17 cellular contexts compared by ENCODE assay signal in the genomic region with DNA sequence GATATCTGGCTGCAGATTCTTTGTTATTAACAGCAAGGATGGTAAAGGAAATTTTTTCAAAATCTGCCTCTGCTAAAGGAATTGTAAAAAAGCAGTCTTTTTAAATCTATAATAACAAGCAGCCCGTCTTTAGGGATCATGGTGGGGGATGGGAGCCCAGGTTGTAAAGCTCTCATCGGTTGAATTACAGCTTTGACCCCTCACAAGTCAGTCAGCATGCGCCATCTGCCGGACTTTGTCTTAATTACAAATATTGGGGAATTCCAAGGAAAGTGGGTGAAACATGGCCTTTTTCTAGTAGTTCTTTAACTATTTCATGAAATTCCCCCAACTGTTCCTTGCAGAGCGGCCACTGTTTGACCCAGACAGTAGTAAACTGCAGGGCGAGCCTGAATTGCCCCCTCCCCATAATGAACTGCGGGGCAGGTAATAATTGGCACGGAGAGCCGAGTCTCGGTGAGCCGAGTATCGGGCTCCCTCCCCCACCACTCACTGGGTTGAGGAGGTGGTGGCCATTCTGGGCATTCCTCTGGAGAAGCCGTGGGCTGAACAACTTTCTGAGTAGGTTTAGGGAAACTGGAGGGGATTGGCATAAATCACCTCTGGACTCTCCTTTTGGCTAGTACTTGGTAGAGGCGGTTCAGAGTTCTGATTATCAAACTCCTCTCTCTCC. TPM values are rescaled to one million over a fixed set of nuclear protein-coding genes. Genes with fewer than 3 reads are reported as not detected.
DNase-seq lines count a peak whose midpoint lies in the region; ATAC-seq and TF ChIP-seq lines count a peak whose summit lies in the region.
"Had no signal": no experiment of that assay in that cellular context is flagged by ENCODE, and none has a peak within 500 bp of the region (broad histone marks: within the 10 kb centered on the region; RNA-seq: fewer than 3 reads in every experiment).

No MANE protein-coding gene starts in this region.

- H3K27me3 ChIP-seq in OCI-LY3 (ENCODE audit: low read depth, low read length) (no peaks in the 10 kb centered on the region), prostate gland (replicated peaks; ENCODE audit: insufficient read depth) (no peaks in the 10 kb centered on the region), adrenal gland (no peaks in the 10 kb centered on the region), upper lobe of right lung (no peaks in the 10 kb centered on the region)
- no peaks in the 10 kb centered on the region for H3K27me3 ChIP-seq in naive thymus-derived CD4-positive, alpha-beta T cell (ENCODE audit: control insufficient read depth in 2 of 2, insufficient read depth in 2 of 2, low read length in 2 of 2)
- H3K27me3 ChIP-seq: colonic mucosa had no signal

- peaks cover 2 to 62% (median 49%) of the 10 kb centered on the region in 5 donors for H3K36me3 Mint-ChIP-seq in naive thymus-derived CD4-positive, alpha-beta T cell

- no peak overlapping the region for H3K4me3 Mint-ChIP-seq in naive thymus-derived CD4-positive, alpha-beta T cell

- ATAC-seq in naive thymus-derived CD4-positive, alpha-beta T cell, result no peak
- ATAC-seq in upper lobe of right lung, result no peak

- H3K4me1 ChIP-seq in OCI-LY3 (ENCODE audit: low read length), result no peaks in the 10 kb centered on the region
- H3K4me1 ChIP-seq in naive thymus-derived CD4-positive, alpha-beta T cell (ENCODE audit: control insufficient read depth in 2 of 2, insufficient read depth in 2 of 2, low read length in 2 of 2), result no peaks in the 10 kb centered on the region
- no peaks in the 10 kb centered on the region for H3K4me1 ChIP-seq in prostate gland (replicated peaks)
- no peaks in the 10 kb centered on the region for H3K4me1 ChIP-seq in adrenal gland (replicated peaks in 1 of 2)
- H3K4me1 ChIP-seq in upper lobe of right lung, result no peaks in the 10 kb centered on the region
- H3K4me1 ChIP-seq: colonic mucosa had no signal

- no peaks in the 10 kb centered on the region for H4K20me1 ChIP-seq in OCI-LY3 (ENCODE audit: insufficient read depth, low read length)

- TF ChIP-seq POLR2A in prostate gland (IDR thresholded peaks at IDR 0.05), result no peak
- TF ChIP-seq POLR2A in adrenal gland (IDR thresholded peaks at IDR 0.05), result no peak

- CTCF ChIA-PET in naive thymus-derived CD4-positive, alpha-beta T cell (lab: Charles Lee), result no interaction called here

- H3K36me3 ChIP-seq in OCI-LY3 (replicated peaks; ENCODE audit: low read depth, low read length) (no peaks in the 10 kb centered on the region), prostate gland (no peaks in the 10 kb centered on the region), adrenal gland (replicated peaks in 1 of 2) (no peaks in the 10 kb centered on the region), upper lobe of right lung (no peaks in the 10 kb centered on the region)
- peaks cover 0 to 4% (median 0%) of the 10 kb centered on the region in 3 experiments for H3K36me3 ChIP-seq in naive thymus-derived CD4-positive, alpha-beta T cell (ENCODE audit: control insufficient read depth in 2 of 3, insufficient read depth in 3 of 3, low read length in 3 of 3)
- H3K36me3 ChIP-seq: colonic mucosa had no signal

- H3K9ac ChIP-seq in OCI-LY3 (ENCODE audit: low read length), result no peak overlapping the region

- no peak overlapping the region for H3K4me2 ChIP-seq in OCI-LY3 (ENCODE audit: low read length)

- H3K9me3 ChIP-seq in OCI-LY3 (ENCODE audit: insufficient read depth, low read length) (peaks cover 28% of the 10 kb centered on the region), prostate gland (no peaks in the 10 kb centered on the region), adrenal gland (replicated peaks in 1 of 3) (peaks cover 0 to 48% (median 22%) of the 10 kb centered on the region in 3 donors), upper lobe of right lung (peaks cover 79% of the 10 kb centered on the region)
- H3K9me3 ChIP-seq in naive thymus-derived CD4-positive, alpha-beta T cell (ENCODE audit: control insufficient read depth in 2 of 3, low read length in 3 of 3), result peaks cover 0 to 92% (median 11%) of the 10 kb centered on the region in 3 experiments
- H3K9me3 ChIP-seq: colonic mucosa had no signal

- H3K79me2 ChIP-seq in OCI-LY3 (ENCODE audit: low read length), result no peaks in the 10 kb centered on the region

- no peak overlapping the region for H2AFZ ChIP-seq in OCI-LY3 (ENCODE audit: low read depth, low read length)

- no peaks in the 10 kb centered on the region for H3K27me3 Mint-ChIP-seq in naive thymus-derived CD4-positive, alpha-beta T cell
- H3K27me3 Mint-ChIP-seq: CD4-positive, alpha-beta memory T cell had no signal

- 85% methylated on average over 14 of the region's 14 CpGs for WGBS in prostate gland
- 85 to 91% (median 87%) methylated on average over 14 of the region's 14 CpGs for WGBS in adrenal gland, 4 donors

- DNase-seq in COLO829 (ENCODE audit: low spot score) (peak; percentile 32), iPS DF 4.7 (ENCODE audit: extremely low read depth, low spot score) (peak; percentile 58), prostate gland (ENCODE audit: low spot score) (no peak), adrenal gland (no peak), upper lobe of right lung (no peak)
- DNase-seq in Jurkat, Clone E6-1 (ENCODE audit: low read depth, low spot score), result peak; percentile 36
- no peak for DNase-seq in naive thymus-derived CD4-positive, alpha-beta T cell
- DNase-seq: activated CD4-positive, alpha-beta T cell treated with anti-CD3 and anti-CD28 coated beads, Interleukin-2, amount 50 U/mL, for 48 hours; activated naive CD4-positive, alpha-beta T cell treated with Interleukin-2 at 50 U/mL for 16 hours; CD4-positive, alpha-beta memory T cell; colonic mucosa; NCI-H226; stimulated activated CD4-positive, alpha-beta T cell treated with anti-CD3 and anti-CD28 coated beads, Interleukin-4, amount 100 ng/mL, for 1 hour; SW 1271 had no signal

- POLR2A ChIA-PET in naive thymus-derived CD4-positive, alpha-beta T cell (lab: Charles Lee), result no interaction called here

- TF ChIP-seq CTCF in OCI-LY3 (IDR thresholded peaks at IDR 0.05; ENCODE audit: low read depth, low read length) (peak; percentile 27; the same call in 1 of the 2 replicates), prostate gland (IDR thresholded peaks at IDR 0.05) (no peak), adrenal gland (IDR thresholded peaks at IDR 0.05) (no peak), upper lobe of right lung (IDR thresholded peaks at IDR 0.05) (no peak)

- H3K27ac Mint-ChIP-seq in naive thymus-derived CD4-positive, alpha-beta T cell, result no peak overlapping the region
- H3K27ac Mint-ChIP-seq: CD4-positive, alpha-beta memory T cell had no signal

- H3K4me3 ChIP-seq in Jurkat, Clone E6-1 (ENCODE audit: low read length), result no peak overlapping the region
- H3K4me3 ChIP-seq in OCI-LY3 (ENCODE audit: low read length), result no peak overlapping the region
- no peak overlapping the region for H3K4me3 ChIP-seq in naive thymus-derived CD4-positive, alpha-beta T cell (ENCODE audit: low read length)
- H3K4me3 ChIP-seq in prostate gland, result no peak overlapping the region
- no peak overlapping the region for H3K4me3 ChIP-seq in adrenal gland
- H3K4me3 ChIP-seq in upper lobe of right lung, result no peak overlapping the region
- H3K4me3 ChIP-seq: colonic mucosa had no signal

- H3K9me3 Mint-ChIP-seq in naive thymus-derived CD4-positive, alpha-beta T cell, result peaks cover 4 to 99% (median 69%) of the 10 kb centered on the region in 11 donors

- peaks cover 0 to 1% (median 0%) of the 10 kb centered on the region in 7 donors for H3K4me1 Mint-ChIP-seq in naive thymus-derived CD4-positive, alpha-beta T cell
- H3K4me1 Mint-ChIP-seq: CD4-positive, alpha-beta memory T cell had no signal

- intact Hi-C loops in naive thymus-derived CD4-positive, alpha-beta T cell (cut with micrococcal nuclease), result no loop called here
- intact Hi-C loops in prostate gland (cut with DNase I), result no loop called here
- intact Hi-C loops in adrenal gland (cut with DNase I), result no loop called here
- intact Hi-C loops in upper lobe of right lung (cut with DNase I), result no loop called here

- no peak overlapping the region for H3K27ac ChIP-seq in OCI-LY3 (ENCODE audit: low read length)
- no peak overlapping the region for H3K27ac ChIP-seq in naive thymus-derived CD4-positive, alpha-beta T cell (ENCODE audit: low read depth, low read length)
- H3K27ac ChIP-seq in prostate gland, result no peak overlapping the region
- no peak overlapping the region for H3K27ac ChIP-seq in adrenal gland
- H3K27ac ChIP-seq in upper lobe of right lung, result no peak overlapping the region
- H3K27ac ChIP-seq: colonic mucosa had no signal

RNA-seq across cellular contexts. Expression of a gene that starts 11.6 kb away (rescaled TPM):
- not detected for polyA plus RNA-seq in Jurkat, Clone E6-1 (2012; ENCODE audit: insufficient read depth, insufficient read length)
- total RNA-seq in naive thymus-derived CD4-positive, alpha-beta T cell, result 1 to 10 TPM in 4 of 5 experiments, under 1 TPM in 1; 0.75 to 3.9 (median 1.5) TPM
- 1 to 10 TPM; 3.0 to 4.4 TPM for polyA plus RNA-seq in naive thymus-derived CD4-positive, alpha-beta T cell
- total RNA-seq in prostate gland (10 to 100 TPM in 1 of 2 donors, under 1 TPM in 1; 0.68 to 10.2 TPM), adrenal gland (1 to 10 TPM in 4 of 8 donors, under 1 TPM in 4; 0.09 to 2.0 (median 1.1) TPM), upper lobe of right lung (1.5 TPM)
- 1 to 10 TPM in 1 of 3 donors, under 1 TPM in 2; 0.16 to 1.7 (median 0.47) TPM for polyA plus RNA-seq in adrenal gland

RNA-seq across cellular contexts. Expression of a gene that starts 36.0 kb away (rescaled TPM):
- polyA plus RNA-seq in Jurkat, Clone E6-1 (2012; ENCODE audit: insufficient read depth, insufficient read length), result not detected
- under 1 TPM in 1 of 5 experiments, not detected in 4; 0.32 TPM for total RNA-seq in naive thymus-derived CD4-positive, alpha-beta T cell
- polyA plus RNA-seq in naive thymus-derived CD4-positive, alpha-beta T cell, result under 1 TPM; 0.24 to 0.26 TPM
- 1 to 10 TPM in 1 of 2 donors, under 1 TPM in 1; 0.09 to 3.2 TPM for total RNA-seq in prostate gland
- total RNA-seq in adrenal gland, result under 1 TPM in 2 of 8 donors, not detected in 6; 0.11 to 0.18 TPM
- polyA plus RNA-seq in adrenal gland, result under 1 TPM in 1 of 3 donors, not detected in 2; 0.16 TPM
- 0.29 TPM for total RNA-seq in upper lobe of right lung
- total RNA-seq: fibroblast of villous mesenchyme, liver had no signal
- polyA plus RNA-seq: CD4-positive, alpha-beta memory T cell; liver had no signal

Comparison
In these comparisons a context has a peak if more than half of its experiments do, and no peak if none do; other contexts are left out.
1. DNase-seq: peak in COLO829 (single experiment), Jurkat, Clone E6-1 (single experiment) and iPS DF 4.7 (single experiment); none in naive thymus-derived CD4-positive, alpha-beta T cell (0 of 9), prostate gland (single experiment), adrenal gland (0 of 7) and upper lobe of right lung (single experiment).